21 cellular contexts compared by ENCODE assay signal in the genomic region with DNA sequence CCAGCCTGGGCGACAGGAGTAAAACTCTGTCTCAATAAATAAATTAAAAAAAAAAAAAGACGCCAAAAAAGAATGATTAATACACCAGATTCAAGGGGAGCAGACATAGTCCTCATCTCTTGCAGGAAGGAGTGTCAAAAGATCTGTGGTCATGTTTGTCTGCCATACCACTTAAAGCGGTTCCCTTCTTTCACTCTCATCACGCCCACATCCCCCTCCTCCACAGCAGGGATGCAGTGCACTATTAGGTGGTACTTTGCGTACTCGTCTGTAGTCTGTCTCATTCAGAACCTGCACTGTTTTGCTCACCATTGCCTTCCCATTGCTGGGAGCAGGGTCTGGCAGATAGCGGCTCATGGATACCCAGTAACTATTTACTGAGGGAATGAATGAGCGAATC.
A peak's percentile ranks its signal among the peaks of the same experiment; 100 is the strongest.
DNase-seq lines count a peak whose midpoint lies in the region; ATAC-seq and FAIRE-seq lines count a peak whose summit lies in the region.
"Had no signal": no experiment of that assay in that cellular context is flagged by ENCODE, and none has a peak within 500 bp of the region (broad histone marks: within the 10 kb centered on the region; RNA-seq: fewer than 3 reads in every experiment).

No MANE protein-coding gene starts in this region.

- no peaks in the 10 kb centered on the region for H3K27me3 Mint-ChIP-seq in T-helper 2 cell treated with Interferon-gamma antibody and Interleukin-4, amounts not matched to agents 5 μg/mL and 100 μg/mL, for 36 hours (ENCODE audit: low read depth)
- H3K27me3 Mint-ChIP-seq in activated naive CD8-positive, alpha-beta T cell treated with anti-CD3 and anti-CD28 coated beads, Interleukin-2, amount 50 U/mL, for 24 hours: peaks cover 5% of the 10 kb centered on the region

- no peak overlapping the region for H3K4me3 Mint-ChIP-seq in T-helper 2 cell treated with Interferon-gamma antibody and Interleukin-4, amounts not matched to agents 5 μg/mL and 100 μg/mL, for 36 hours
- no peak overlapping the region for H3K4me3 Mint-ChIP-seq in activated naive CD8-positive, alpha-beta T cell treated with anti-CD3 and anti-CD28 coated beads, Interleukin-2, amount 50 U/mL, for 24 hours

- H3K36me3 Mint-ChIP-seq in T-helper 2 cell treated with Interferon-gamma antibody and Interleukin-4, amounts not matched to agents 5 μg/mL and 100 μg/mL, for 36 hours (ENCODE audit: low read depth): no peaks in the 10 kb centered on the region
- no peaks in the 10 kb centered on the region for H3K36me3 Mint-ChIP-seq in activated naive CD8-positive, alpha-beta T cell treated with anti-CD3 and anti-CD28 coated beads, Interleukin-2, amount 50 U/mL, for 24 hours (ENCODE audit: low read depth)
- H3K36me3 Mint-ChIP-seq: CD4-positive, CD25-positive, alpha-beta regulatory T cell had no signal

- H3K27ac Mint-ChIP-seq in T-helper 2 cell treated with Interferon-gamma antibody and Interleukin-4, amounts not matched to agents 5 μg/mL and 100 μg/mL, for 36 hours: no peak overlapping the region
- no peak overlapping the region for H3K27ac Mint-ChIP-seq in activated naive CD8-positive, alpha-beta T cell treated with anti-CD3 and anti-CD28 coated beads, Interleukin-2, amount 50 U/mL, for 24 hours

- peak; percentile 54 for DNase-seq in activated naive CD4-positive, alpha-beta T cell treated with Interleukin-2 at 50 U/mL for 16 hours
- DNase-seq in activated naive CD4-positive, alpha-beta T cell (lab: John Stamatoyannopoulos, UW): no peak
- peak; percentile 24 for DNase-seq in T-helper 2 cell treated with Interferon-gamma antibody and Interleukin-4, amounts not matched to agents 5 μg/mL and 100 μg/mL, for 36 hours (ENCODE audit: low spot score)
- DNase-seq in activated naive CD8-positive, alpha-beta T cell treated with anti-CD3 and anti-CD28 coated beads, Interleukin-2, amount 50 U/mL, for 24 hours: peak; percentile 38
- DNase-seq in urothelium cell line (ENCODE audit: low spot score): no peak
- DNase-seq in SW 1271 (lab: John Stamatoyannopoulos, UW): no peak
- DNase-seq: brain microvascular endothelial cell; colonic mucosa; kidney glomerular epithelial cell; NCI-H1105; NCI-H2081; NCI-H446 treated with DMSO at 0.1 percent for 48 hours; NK-92 treated with Interleukin-12 subunit alpha and Interleukin-12 subunit beta, amount 100 ng/mL, for 24 hours; occipital lobe; T-helper 9 cell had no signal

- peaks cover 19% of the 10 kb centered on the region for H3K4me1 Mint-ChIP-seq in T-helper 2 cell treated with Interferon-gamma antibody and Interleukin-4, amounts not matched to agents 5 μg/mL and 100 μg/mL, for 36 hours (ENCODE audit: low read depth)
- peaks cover 40% of the 10 kb centered on the region for H3K4me1 Mint-ChIP-seq in activated naive CD8-positive, alpha-beta T cell treated with anti-CD3 and anti-CD28 coated beads, Interleukin-2, amount 50 U/mL, for 24 hours

- no peaks in the 10 kb centered on the region for H3K9me3 Mint-ChIP-seq in T-helper 2 cell treated with Interferon-gamma antibody and Interleukin-4, amounts not matched to agents 5 μg/mL and 100 μg/mL, for 36 hours
- no peaks in the 10 kb centered on the region for H3K9me3 Mint-ChIP-seq in activated naive CD8-positive, alpha-beta T cell treated with anti-CD3 and anti-CD28 coated beads, Interleukin-2, amount 50 U/mL, for 24 hours
- H3K9me3 Mint-ChIP-seq: CD4-positive, CD25-positive, alpha-beta regulatory T cell had no signal

- peak; percentile 67 for ATAC-seq in activated naive CD8-positive, alpha-beta T cell treated with anti-CD3 and anti-CD28 coated beads, Interleukin-2, amount 50 U/mL, for 24 hours
- ATAC-seq in GM19395 (IDR thresholded peaks at IDR 0.05; ENCODE audit: unreplicated experiment) (no peak), HG02885 (IDR thresholded peaks at IDR 0.05; ENCODE audit: poor library complexity, unreplicated experiment) (no peak)

- FAIRE-seq in urothelium cell line (lab: Jason Lieb, UNC): peak; percentile 27
- FAIRE-seq: endometrium, H54, HTR-8/SVneo had no signal

Comparison
In these comparisons a context has a peak if more than half of its experiments do, and no peak if none do; other contexts are left out.
1. DNase-seq: peak in activated naive CD4-positive, alpha-beta T cell treated with Interleukin-2 at 50 U/mL for 16 hours (single experiment), T-helper 2 cell treated with Interferon-gamma antibody and Interleukin-4, amounts not matched to agents 5 μg/mL and 100 μg/mL, for 36 hours (single experiment) and activated naive CD8-positive, alpha-beta T cell treated with anti-CD3 and anti-CD28 coated beads, Interleukin-2, amount 50 U/mL, for 24 hours (single experiment); none in activated naive CD4-positive, alpha-beta T cell (0 of 4), urothelium cell line (single experiment) and SW 1271 (0 of 2).